Comparison of ENCODE assay signal across 19 cellular contexts in the genomic region with DNA sequence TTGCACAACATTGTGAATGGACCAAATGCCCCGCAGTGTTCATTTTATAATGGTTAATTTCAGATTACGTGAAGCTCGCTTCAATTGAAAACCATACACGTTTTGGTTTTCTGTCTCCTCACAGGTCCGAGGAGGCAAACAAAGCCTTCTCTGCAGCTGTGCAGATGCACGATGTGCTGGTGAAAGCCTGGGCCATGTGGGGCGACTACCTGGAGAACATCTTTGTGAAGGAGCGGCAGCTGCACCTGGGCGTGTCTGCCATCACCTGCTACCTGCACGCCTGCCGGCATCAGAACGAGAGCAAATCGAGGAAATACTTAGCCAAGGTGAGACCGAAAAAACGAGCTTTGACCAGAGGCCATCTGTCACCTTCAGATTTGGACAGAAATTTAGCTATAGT.
DNase-seq lines count a peak whose midpoint lies in the region; ATAC-seq and TF ChIP-seq lines count a peak whose summit lies in the region.
"Had no signal": no experiment of that assay in that cellular context is flagged by ENCODE, and none has a peak within 500 bp of the region (broad histone marks: within the 10 kb centered on the region; RNA-seq: fewer than 3 reads in every experiment).

No MANE protein-coding gene starts in this region.

- CTCF ChIA-PET in activated CD4-positive, alpha-beta T cell treated with anti-CD3 and anti-CD28 coated beads, Interleukin-2, amount 10 ng/mL, durations not matched to agents 7 days and 5 days (lab: Charles Lee) = interaction anchor here (1.1 kb wide), 1 partner anchor 21 kb away, joined by 3 read pairs; no protein-coding TSS in a partner anchor
- CTCF ChIA-PET in activated CD8-positive, alpha-beta T cell treated with anti-CD3 and anti-CD28 coated beads for 36 hours (lab: Charles Lee) = interaction anchor here (0.9 to 1.2 kb wide), 4 partner anchors 9 to 318 kb away, joined by 3 read pairs; no protein-coding TSS in a partner anchor

- H3K4me3 ChIP-seq in suprapubic skin (no peak overlapping the region), stomach (no peak overlapping the region)
- H3K4me3 ChIP-seq: GM12878 had no signal

- peaks cover 81% of the 10 kb centered on the region for H3K36me3 Mint-ChIP-seq in activated CD4-positive, alpha-beta T cell treated with anti-CD3 and anti-CD28 coated beads, Interleukin-2, amount 10 ng/mL, durations not matched to agents 7 days and 5 days (ENCODE audit: low read depth)
- H3K36me3 Mint-ChIP-seq in activated CD8-positive, alpha-beta T cell treated with anti-CD3 and anti-CD28 coated beads for 36 hours (ENCODE audit: low read depth) = peaks cover 86% of the 10 kb centered on the region

- peak overlapping the region; percentile 7 for H3K27ac Mint-ChIP-seq in activated CD4-positive, alpha-beta T cell treated with anti-CD3 and anti-CD28 coated beads, Interleukin-2, amount 10 ng/mL, durations not matched to agents 7 days and 5 days
- H3K27ac Mint-ChIP-seq in activated CD8-positive, alpha-beta T cell treated with anti-CD3 and anti-CD28 coated beads for 36 hours = peak overlapping the region; percentile 87
- H3K27ac Mint-ChIP-seq: H9 had no signal

- H3K27me3 Mint-ChIP-seq in activated CD4-positive, alpha-beta T cell treated with anti-CD3 and anti-CD28 coated beads, Interleukin-2, amount 10 ng/mL, durations not matched to agents 7 days and 5 days = no peaks in the 10 kb centered on the region
- no peaks in the 10 kb centered on the region for H3K27me3 Mint-ChIP-seq in activated CD8-positive, alpha-beta T cell treated with anti-CD3 and anti-CD28 coated beads for 36 hours

- no peaks in the 10 kb centered on the region for H3K9me3 ChIP-seq in suprapubic skin
- H3K9me3 ChIP-seq in stomach = peaks cover 0 to 3% (median 0%) of the 10 kb centered on the region in 4 donors
- H3K9me3 ChIP-seq: BE2C had no signal

- intact Hi-C loops in activated CD8-positive, alpha-beta T cell treated with anti-CD3 and anti-CD28 coated beads for 36 hours (cut with micrococcal nuclease) = no loop called here
- intact Hi-C loops in stomach (cut with DNase I; ENCODE audit: low total_unique reads) = no loop called here

- TF ChIP-seq EP300 in suprapubic skin (IDR thresholded peaks at IDR 0.05) (no peak), stomach (IDR thresholded peaks at IDR 0.05) (no peak)

- no peak for ATAC-seq in activated CD8-positive, alpha-beta T cell treated with anti-CD3 and anti-CD28 coated beads for 36 hours
- ATAC-seq in HG02884 (IDR thresholded peaks at IDR 0.05; ENCODE audit: unreplicated experiment) = no peak
- ATAC-seq: GM12878, PC-3 had no signal

- peaks cover 9% of the 10 kb centered on the region for H3K9me3 Mint-ChIP-seq in activated CD4-positive, alpha-beta T cell treated with anti-CD3 and anti-CD28 coated beads, Interleukin-2, amount 10 ng/mL, durations not matched to agents 7 days and 5 days
- H3K9me3 Mint-ChIP-seq in activated CD8-positive, alpha-beta T cell treated with anti-CD3 and anti-CD28 coated beads for 36 hours = peaks cover 10% of the 10 kb centered on the region

- H3K4me3 Mint-ChIP-seq in activated CD4-positive, alpha-beta T cell treated with anti-CD3 and anti-CD28 coated beads, Interleukin-2, amount 10 ng/mL, durations not matched to agents 7 days and 5 days = no peak overlapping the region
- no peak overlapping the region for H3K4me3 Mint-ChIP-seq in activated CD8-positive, alpha-beta T cell treated with anti-CD3 and anti-CD28 coated beads for 36 hours
- H3K4me3 Mint-ChIP-seq: H9 had no signal

- no peak for TF ChIP-seq CTCF in activated CD8-positive, alpha-beta T cell treated with anti-CD3 and anti-CD28 coated beads for 36 hours (IDR thresholded peaks at IDR 0.05)
- no peak for TF ChIP-seq CTCF in suprapubic skin (IDR thresholded peaks at IDR 0.05)
- TF ChIP-seq CTCF in stomach (IDR thresholded peaks at IDR 0.05) = no peak

- no peak for TF ChIP-seq POLR2A in suprapubic skin (IDR thresholded peaks at IDR 0.05)
- no peak for TF ChIP-seq POLR2A in stomach (IDR thresholded peaks at IDR 0.05)

- H3K27ac ChIP-seq in suprapubic skin (no peak overlapping the region), stomach (no peak overlapping the region)

- 88% methylated on average over 15 of the region's 15 CpGs for WGBS in suprapubic skin
- 92 to 96% (median 95%) methylated on average over 15 of the region's 15 CpGs for WGBS in stomach, 5 donors

- H3K36me3 ChIP-seq in suprapubic skin (peaks cover 93% of the 10 kb centered on the region), stomach (peaks cover 77 to 100% (median 100%) of the 10 kb centered on the region in 4 donors)

- POLR2A ChIA-PET in activated CD4-positive, alpha-beta T cell treated with anti-CD3 and anti-CD28 coated beads, Interleukin-2, amount 10 ng/mL, durations not matched to agents 7 days and 5 days (lab: Charles Lee) = no interaction called here
- POLR2A ChIA-PET in activated CD8-positive, alpha-beta T cell treated with anti-CD3 and anti-CD28 coated beads for 36 hours (lab: Charles Lee) = interaction anchor here (0.8 kb wide), 1 partner anchor 20 kb away, joined by 3 read pairs; no protein-coding TSS in a partner anchor

- H3K27me3 ChIP-seq in suprapubic skin (no peaks in the 10 kb centered on the region), stomach (no peaks in the 10 kb centered on the region)
- H3K27me3 ChIP-seq: BE2C had no signal

- H3K4me1 ChIP-seq in suprapubic skin = no peaks in the 10 kb centered on the region
- no peaks in the 10 kb centered on the region for H3K4me1 ChIP-seq in stomach
- H3K4me1 ChIP-seq: BE2C had no signal

- H3K4me1 Mint-ChIP-seq in activated CD4-positive, alpha-beta T cell treated with anti-CD3 and anti-CD28 coated beads, Interleukin-2, amount 10 ng/mL, durations not matched to agents 7 days and 5 days = peaks cover 13% of the 10 kb centered on the region
- peaks cover 35% of the 10 kb centered on the region for H3K4me1 Mint-ChIP-seq in activated CD8-positive, alpha-beta T cell treated with anti-CD3 and anti-CD28 coated beads for 36 hours (ENCODE audit: low read depth)
- H3K4me1 Mint-ChIP-seq: H9 had no signal

- DNase-seq in activated CD4-positive, alpha-beta T cell treated with anti-CD3 and anti-CD28 coated beads, Interleukin-2, amount 10 ng/mL, durations not matched to agents 7 days and 5 days = no peak
- no peak for DNase-seq in activated CD4-positive, alpha-beta T cell treated with anti-CD3 and anti-CD28 coated beads for 1 hour
- no peak for DNase-seq in activated CD8-positive, alpha-beta T cell treated with anti-CD3 and anti-CD28 coated beads for 36 hours
- DNase-seq in mesenteric fat pad (ENCODE audit: low spot score) = peak; percentile 49
- DNase-seq in suprapubic skin (ENCODE audit: low spot score in 2 of 2) = peak; percentile 13 to 44
- no peak for DNase-seq in cerebellum (ENCODE audit: low spot score)
- no peak for DNase-seq in stomach
- DNase-seq: 8988T, BE2C, GDM1, H9, IMR-90, MM.1S, NCI-H1092 treated with DMSO at 0.1 percent for 48 hours, NCI-H1694, NCI-H774, PC-3 had no signal

Comparison
In these comparisons a context has a peak if more than half of its experiments do, and no peak if none do; other contexts are left out.
1. DNase-seq: peak in mesenteric fat pad (single experiment) and suprapubic skin (2 of 2); none in activated CD4-positive, alpha-beta T cell treated with anti-CD3 and anti-CD28 coated beads, Interleukin-2, amount 10 ng/mL, durations not matched to agents 7 days and 5 days (single experiment), activated CD4-positive, alpha-beta T cell treated with anti-CD3 and anti-CD28 coated beads for 1 hour (single experiment), activated CD8-positive, alpha-beta T cell treated with anti-CD3 and anti-CD28 coated beads for 36 hours (single experiment), cerebellum (single experiment) and stomach (single experiment).